ENCODE assay signal across 2 cellular contexts in genomic region chr16:67864594-67864993, GRCh38.
TF ChIP-seq lines count a peak whose summit lies in the region.

No MANE protein-coding gene starts in this region.

TF ChIP-seq in A549, 52 proteins besides CTCF, POLR2A, EP300 and RAD21:
- TF ChIP-seq FOSB (CRISPR knock-in tag; IDR thresholded peaks at IDR 0.05) (no peak), NR3C1 (IDR thresholded peaks at IDR 0.05) (no peak), CBX2 (IDR thresholded peaks at IDR 0.05; ENCODE audit: borderline replicate concordance, low read depth) (no peak), HOXB13 (CRISPR knock-in tag; IDR thresholded peaks at IDR 0.05; ENCODE audit: low read depth) (no peak), FOXS1 (CRISPR knock-in tag; IDR thresholded peaks at IDR 0.05) (no peak), RARB (CRISPR knock-in tag; IDR thresholded peaks at IDR 0.05) (no peak), ZNF302 (CRISPR knock-in tag; IDR thresholded peaks at IDR 0.05) (no peak), POLR2AphosphoS2 (conservative IDR thresholded peaks at IDR 0.05; ENCODE audit: low read length) (no peak), JUN (IDR thresholded peaks at IDR 0.05) (no peak), CHD2 (IDR thresholded peaks at IDR 0.05; ENCODE audit: low read length, partially characterized antibody) (no peak), EHMT2 (IDR thresholded peaks at IDR 0.05; ENCODE audit: low read depth) (no peak), MAFK (IDR thresholded peaks at IDR 0.05; ENCODE audit: partially characterized antibody) (no peak)
TF ChIP-seq in A549: peak in this region for 0.

TF ChIP-seq in GM12878, 131 proteins besides CTCF, POLR2A, EP300 and RAD21:
- no peak for TF ChIP-seq MTA2 (IDR thresholded peaks at IDR 0.05; ENCODE audit: low read depth)
- TF ChIP-seq EGR1 (IDR thresholded peaks at IDR 0.05; ENCODE audit: borderline replicate concordance in 1 of 2, low read depth in 2 of 2, low read length in 2 of 2), result no peak
- TF ChIP-seq, protein P1, sequence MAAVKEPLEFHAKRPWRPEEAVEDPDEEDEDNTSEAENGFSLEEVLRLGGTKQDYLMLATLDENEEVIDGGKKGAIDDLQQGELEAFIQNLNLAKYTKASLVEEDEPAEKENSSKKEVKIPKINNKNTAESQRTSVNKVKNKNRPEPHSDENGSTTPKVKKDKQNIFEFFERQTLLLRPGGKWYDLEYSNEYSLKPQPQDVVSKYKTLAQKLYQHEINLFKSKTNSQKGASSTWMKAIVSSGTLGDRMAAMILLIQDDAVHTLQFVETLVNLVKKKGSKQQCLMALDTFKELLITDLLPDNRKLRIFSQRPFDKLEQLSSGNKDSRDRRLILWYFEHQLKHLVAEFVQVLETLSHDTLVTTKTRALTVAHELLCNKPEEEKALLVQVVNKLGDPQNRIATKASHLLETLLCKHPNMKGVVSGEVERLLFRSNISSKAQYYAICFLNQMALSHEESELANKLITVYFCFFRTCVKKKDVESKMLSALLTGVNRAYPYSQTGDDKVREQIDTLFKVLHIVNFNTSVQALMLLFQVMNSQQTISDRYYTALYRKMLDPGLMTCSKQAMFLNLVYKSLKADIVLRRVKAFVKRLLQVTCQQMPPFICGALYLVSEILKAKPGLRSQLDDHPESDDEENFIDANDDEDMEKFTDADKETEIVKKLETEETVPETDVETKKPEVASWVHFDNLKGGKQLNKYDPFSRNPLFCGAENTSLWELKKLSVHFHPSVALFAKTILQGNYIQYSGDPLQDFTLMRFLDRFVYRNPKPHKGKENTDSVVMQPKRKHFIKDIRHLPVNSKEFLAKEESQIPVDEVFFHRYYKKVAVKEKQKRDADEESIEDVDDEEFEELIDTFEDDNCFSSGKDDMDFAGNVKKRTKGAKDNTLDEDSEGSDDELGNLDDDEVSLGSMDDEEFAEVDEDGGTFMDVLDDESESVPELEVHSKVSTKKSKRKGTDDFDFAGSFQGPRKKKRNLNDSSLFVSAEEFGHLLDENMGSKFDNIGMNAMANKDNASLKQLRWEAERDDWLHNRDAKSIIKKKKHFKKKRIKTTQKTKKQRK (IDR thresholded peaks at IDR 0.05; ENCODE audit: low read depth, low read length), result no peak
- TF ChIP-seq JUNB (IDR thresholded peaks at IDR 0.05), result no peak
- TF ChIP-seq BMI1 (IDR thresholded peaks at IDR 0.05; ENCODE audit: borderline replicate concordance), result no peak
- TF ChIP-seq, protein P2, sequence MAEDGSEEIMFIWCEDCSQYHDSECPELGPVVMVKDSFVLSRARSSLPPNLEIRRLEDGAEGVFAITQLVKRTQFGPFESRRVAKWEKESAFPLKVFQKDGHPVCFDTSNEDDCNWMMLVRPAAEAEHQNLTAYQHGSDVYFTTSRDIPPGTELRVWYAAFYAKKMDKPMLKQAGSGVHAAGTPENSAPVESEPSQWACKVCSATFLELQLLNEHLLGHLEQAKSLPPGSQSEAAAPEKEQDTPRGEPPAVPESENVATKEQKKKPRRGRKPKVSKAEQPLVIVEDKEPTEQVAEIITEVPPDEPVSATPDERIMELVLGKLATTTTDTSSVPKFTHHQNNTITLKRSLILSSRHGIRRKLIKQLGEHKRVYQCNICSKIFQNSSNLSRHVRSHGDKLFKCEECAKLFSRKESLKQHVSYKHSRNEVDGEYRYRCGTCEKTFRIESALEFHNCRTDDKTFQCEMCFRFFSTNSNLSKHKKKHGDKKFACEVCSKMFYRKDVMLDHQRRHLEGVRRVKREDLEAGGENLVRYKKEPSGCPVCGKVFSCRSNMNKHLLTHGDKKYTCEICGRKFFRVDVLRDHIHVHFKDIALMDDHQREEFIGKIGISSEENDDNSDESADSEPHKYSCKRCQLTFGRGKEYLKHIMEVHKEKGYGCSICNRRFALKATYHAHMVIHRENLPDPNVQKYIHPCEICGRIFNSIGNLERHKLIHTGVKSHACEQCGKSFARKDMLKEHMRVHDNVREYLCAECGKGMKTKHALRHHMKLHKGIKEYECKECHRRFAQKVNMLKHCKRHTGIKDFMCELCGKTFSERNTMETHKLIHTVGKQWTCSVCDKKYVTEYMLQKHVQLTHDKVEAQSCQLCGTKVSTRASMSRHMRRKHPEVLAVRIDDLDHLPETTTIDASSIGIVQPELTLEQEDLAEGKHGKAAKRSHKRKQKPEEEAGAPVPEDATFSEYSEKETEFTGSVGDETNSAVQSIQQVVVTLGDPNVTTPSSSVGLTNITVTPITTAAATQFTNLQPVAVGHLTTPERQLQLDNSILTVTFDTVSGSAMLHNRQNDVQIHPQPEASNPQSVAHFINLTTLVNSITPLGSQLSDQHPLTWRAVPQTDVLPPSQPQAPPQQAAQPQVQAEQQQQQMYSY (CRISPR knock-in tag; IDR thresholded peaks at IDR 0.05), result no peak
- TF ChIP-seq BACH1 (IDR thresholded peaks at IDR 0.05; ENCODE audit: borderline replicate concordance), result no peak
- TF ChIP-seq RB1 (IDR thresholded peaks at IDR 0.05; ENCODE audit: borderline replicate concordance), result no peak
- no peak for TF ChIP-seq CHD4 (IDR thresholded peaks at IDR 0.05)
